ENCODE assay signal across 28 cellular contexts in genomic region chr4:139744232-139744631, GRCh38.
"Had no signal": no experiment of that assay in that cellular context is flagged by ENCODE, and none has a peak within 500 bp of the region (broad histone marks: within the 10 kb centered on the region; RNA-seq: fewer than 3 reads in every experiment).

No MANE protein-coding gene starts in this region.

- H3K36me3 Mint-ChIP-seq: activated naive CD8-positive, alpha-beta T cell treated with anti-CD3 and anti-CD28 coated beads for 36 hours had no signal

- H3K27ac ChIP-seq: ascending aorta, PC-9 had no signal

- H3K27ac Mint-ChIP-seq: activated CD4-positive, alpha-beta T cell treated with anti-CD3 and anti-CD28 coated beads, Interleukin-2, amount 10 ng/mL, durations not matched to agents 24 days and 14 days; activated CD8-positive, alpha-beta T cell treated with anti-CD3 and anti-CD28 coated beads for 36 hours; activated naive CD8-positive, alpha-beta T cell treated with anti-CD3 and anti-CD28 coated beads for 36 hours; activated T-cell treated with anti-CD3 and anti-CD28 coated beads, Interleukin-2, amount 50 U/mL, for 72 hours; activated T-helper 17 cell treated with anti-CD3 and anti-CD28 coated beads, Interleukin-2, amount 50 U/mL, for 72 hours had no signal

- DNase-seq: activated CD4-positive, alpha-beta T cell treated with anti-CD3 and anti-CD28 coated beads, Interleukin-2, amount 10 ng/mL, durations not matched to agents 24 days and 14 days; activated CD4-positive, alpha-beta T cell treated with anti-CD3 and anti-CD28 coated beads, Interleukin-2, amount 50 U/mL, for 4 hours; activated CD8-positive, alpha-beta T cell treated with anti-CD3 and anti-CD28 coated beads for 36 hours; activated effector memory CD4-positive, alpha-beta T cell treated with anti-CD3 and anti-CD28 coated beads, Interleukin-2, amount 50 U/mL, for 16 hours; activated naive CD4-positive, alpha-beta T cell; activated naive CD4-positive, alpha-beta T cell treated with anti-CD3 and anti-CD28 coated beads, Interleukin-2, amount 50 U/mL, for 16 hours; activated naive CD8-positive, alpha-beta T cell treated with anti-CD3 and anti-CD28 coated beads for 36 hours; activated T-cell treated with anti-CD3 and anti-CD28 coated beads, Interleukin-2, amount 50 U/mL, for 1 hour; activated T-cell treated with anti-CD3 and anti-CD28 coated beads, Interleukin-2, amount 50 U/mL, for 72 hours; amniotic stem cell; NCI-H1048; NCI-H1105 treated with DMSO at 0.1 percent for 48 hours; NCI-H1436; NCI-H1694; NCI-H1930; NCI-H2081 treated with DMSO at 0.1 percent for 48 hours; NCI-H226; NCI-H446 treated with DMSO at 0.1 percent for 48 hours; NCI-H748 treated with DMSO at 0.1 percent for 48 hours; NK-92 treated with Interleukin-12 subunit alpha and Interleukin-12 subunit beta, amount 100 ng/mL, for 24 hours; PC-9; Right ventricle myocardium superior; SW 1271; T-helper 1 cell; T-helper 2 cell; T-helper 9 cell had no signal

- H3K4me3 ChIP-seq: ascending aorta, PC-9 had no signal

- H3K9me3 Mint-ChIP-seq: activated CD4-positive, alpha-beta T cell treated with anti-CD3 and anti-CD28 coated beads, Interleukin-2, amount 10 ng/mL, durations not matched to agents 24 days and 14 days; activated CD8-positive, alpha-beta T cell treated with anti-CD3 and anti-CD28 coated beads for 36 hours; activated naive CD8-positive, alpha-beta T cell treated with anti-CD3 and anti-CD28 coated beads for 36 hours; activated T-cell treated with anti-CD3 and anti-CD28 coated beads, Interleukin-2, amount 50 U/mL, for 72 hours; activated T-helper 17 cell treated with anti-CD3 and anti-CD28 coated beads, Interleukin-2, amount 50 U/mL, for 72 hours had no signal

- H3K4me1 Mint-ChIP-seq: activated CD4-positive, alpha-beta T cell treated with anti-CD3 and anti-CD28 coated beads, Interleukin-2, amount 10 ng/mL, durations not matched to agents 24 days and 14 days; activated T-helper 17 cell treated with anti-CD3 and anti-CD28 coated beads, Interleukin-2, amount 50 U/mL, for 72 hours had no signal

- H3K4me3 Mint-ChIP-seq: activated CD4-positive, alpha-beta T cell treated with anti-CD3 and anti-CD28 coated beads, Interleukin-2, amount 10 ng/mL, durations not matched to agents 24 days and 14 days; activated CD8-positive, alpha-beta T cell treated with anti-CD3 and anti-CD28 coated beads for 36 hours; activated naive CD8-positive, alpha-beta T cell treated with anti-CD3 and anti-CD28 coated beads for 36 hours; activated T-cell treated with anti-CD3 and anti-CD28 coated beads, Interleukin-2, amount 50 U/mL, for 72 hours; activated T-helper 17 cell treated with anti-CD3 and anti-CD28 coated beads, Interleukin-2, amount 50 U/mL, for 72 hours had no signal

- H3K27me3 Mint-ChIP-seq: activated naive CD8-positive, alpha-beta T cell treated with anti-CD3 and anti-CD28 coated beads for 36 hours had no signal
